10 cellular contexts compared by ENCODE assay signal in genomic region chr7:155807805-155808550, GRCh38. TPM values are rescaled to one million over a fixed set of nuclear protein-coding genes. Genes with fewer than 3 reads are reported as not detected.
DNase-seq lines count a peak whose midpoint lies in the region; ATAC-seq and TF ChIP-seq lines count a peak whose summit lies in the region.
"Had no signal": no experiment of that assay in that cellular context is flagged by ENCODE, and none has a peak within 500 bp of the region (broad histone marks: within the 10 kb centered on the region; RNA-seq: fewer than 3 reads in every experiment).

No MANE protein-coding gene starts in this region.

- H3K9ac ChIP-seq in BLaER1, result no peak overlapping the region
- no peak overlapping the region for H3K9ac ChIP-seq in HUES48 (ENCODE audit: low read depth, low read length)

- H3K27ac ChIP-seq in BLaER1 (no peak overlapping the region), HUES48 (ENCODE audit: low read depth, low read length) (no peak overlapping the region)

- H3K9me3 ChIP-seq in BLaER1 (peaks cover 9% of the 10 kb centered on the region; the same call in 1 of the 2 replicates), HUES48 (ENCODE audit: control insufficient read depth, insufficient read depth, low read length) (no peaks in the 10 kb centered on the region)

- peaks cover 62% of the 10 kb centered on the region for H3K4me1 ChIP-seq in BLaER1
- H3K4me1 ChIP-seq in HUES48 (ENCODE audit: control insufficient read depth, insufficient read depth, low read length), result peaks cover 56% of the 10 kb centered on the region

- H3K27me3 ChIP-seq in BLaER1 (peaks cover 100% of the 10 kb centered on the region), HUES48 (ENCODE audit: control insufficient read depth, insufficient read depth, low read length) (peaks cover 100% of the 10 kb centered on the region)

- no peak overlapping the region for H3K27ac Mint-ChIP-seq in neural crest cell (ENCODE audit: unreplicated experiment)
- no peak overlapping the region for H3K27ac Mint-ChIP-seq in activated T-helper 17 cell treated with anti-CD3 and anti-CD28 coated beads, Interleukin-2, amount 50 U/mL, for 72 hours
- H3K27ac Mint-ChIP-seq: activated T-cell treated with anti-CD3 and anti-CD28 coated beads, Interleukin-2, amount 50 U/mL, for 24 hours had no signal

- H3K36me3 Mint-ChIP-seq in neural crest cell (ENCODE audit: low read depth), result no peaks in the 10 kb centered on the region
- H3K36me3 Mint-ChIP-seq in activated T-helper 17 cell treated with anti-CD3 and anti-CD28 coated beads, Interleukin-2, amount 50 U/mL, for 72 hours (ENCODE audit: low read depth), result no peaks in the 10 kb centered on the region

- H3K9me3 Mint-ChIP-seq in neural crest cell, result no peaks in the 10 kb centered on the region
- H3K9me3 Mint-ChIP-seq in activated T-helper 17 cell treated with anti-CD3 and anti-CD28 coated beads, Interleukin-2, amount 50 U/mL, for 72 hours, result no peaks in the 10 kb centered on the region
- H3K9me3 Mint-ChIP-seq: activated T-cell treated with anti-CD3 and anti-CD28 coated beads, Interleukin-2, amount 50 U/mL, for 24 hours had no signal

- peaks cover 90% of the 10 kb centered on the region for H3K27me3 Mint-ChIP-seq in neural crest cell (ENCODE audit: low read depth)
- H3K27me3 Mint-ChIP-seq in activated T-helper 17 cell treated with anti-CD3 and anti-CD28 coated beads, Interleukin-2, amount 50 U/mL, for 72 hours, result peaks cover 45% of the 10 kb centered on the region

- peaks cover 44% of the 10 kb centered on the region for H3K4me1 Mint-ChIP-seq in neural crest cell
- peaks cover 8% of the 10 kb centered on the region for H3K4me1 Mint-ChIP-seq in activated T-helper 17 cell treated with anti-CD3 and anti-CD28 coated beads, Interleukin-2, amount 50 U/mL, for 72 hours

- H3K4me3 ChIP-seq in BLaER1 (peak overlapping the region; percentile 60), HUES48 (ENCODE audit: low read depth, low read length) (peak overlapping the region; percentile 43), epithelial cell of proximal tubule (ENCODE audit: low read depth, low read length) (peak overlapping the region; percentile 68)

- H3K4me2 ChIP-seq in BLaER1, result peak overlapping the region; percentile 92

- DNase-seq in epithelial cell of proximal tubule (ENCODE audit: low read depth) (peak; percentile 63), neural crest cell (ENCODE audit: low read depth, low spot score) (no peak), putamen (ENCODE audit: low spot score) (no peak)
- DNase-seq: activated T-cell treated with anti-CD3 and anti-CD28 coated beads, Interleukin-2, amount 50 U/mL, for 24 hours; NCI-H146 had no signal

- TF ChIP-seq CTCF in epithelial cell of proximal tubule (conservative IDR thresholded peaks at IDR 0.05; ENCODE audit: low read depth, low read length), result no peak
- no peak for TF ChIP-seq CTCF in neural crest cell (conservative IDR thresholded peaks at IDR 0.05)

- ATAC-seq in GM21825 (IDR thresholded peaks at IDR 0.05; ENCODE audit: unreplicated experiment), result no peak
- ATAC-seq in HG02885 (IDR thresholded peaks at IDR 0.05; ENCODE audit: poor library complexity, unreplicated experiment), result no peak
- ATAC-seq in activated T-helper 17 cell treated with anti-CD3 and anti-CD28 coated beads, Interleukin-2, amount 50 U/mL, for 72 hours (replicated peaks), result no peak

- H3K36me3 ChIP-seq in BLaER1 (no peaks in the 10 kb centered on the region), HUES48 (ENCODE audit: control insufficient read depth, insufficient read depth, low read length) (no peaks in the 10 kb centered on the region)

- H3K4me3 Mint-ChIP-seq in neural crest cell, result peak overlapping the region; percentile 67
- H3K4me3 Mint-ChIP-seq in activated T-helper 17 cell treated with anti-CD3 and anti-CD28 coated beads, Interleukin-2, amount 50 U/mL, for 72 hours, result no peak overlapping the region

- peaks cover 81% of the 10 kb centered on the region for H4K20me1 ChIP-seq in BLaER1

RNA-seq across cellular contexts. Expression of gene SHH, which starts 4.3 kb away (rescaled TPM):
- total RNA-seq in epithelial cell of proximal tubule, result 1.7 and 4.4 TPM in 2 replicates
- not detected in 2 replicates for total RNA-seq in neural crest cell
- not detected for total RNA-seq in activated T-helper 17 cell treated with anti-CD3 and anti-CD28 coated beads, Interleukin-2, amount 50 U/mL, for 72 hours
